In genomic region chr22:38347181-38347943, GRCh38 we compare ENCODE assay signal across 12 cellular contexts. TPM values are rescaled to one million over a fixed set of nuclear protein-coding genes. Genes with fewer than 3 reads are reported as not detected.
A peak's percentile ranks its signal among the peaks of the same experiment; 100 is the strongest.
DNase-seq lines count a peak whose midpoint lies in the region; ATAC-seq and TF ChIP-seq lines count a peak whose summit lies in the region.
"Had no signal": no experiment of that assay in that cellular context is flagged by ENCODE, and none has a peak within 500 bp of the region (broad histone marks: within the 10 kb centered on the region; RNA-seq: fewer than 3 reads in every experiment).

No MANE protein-coding gene starts in this region.

- H3K4me1 ChIP-seq in PC-9 (replicated peaks; ENCODE audit: insufficient read depth) (peaks cover 8% of the 10 kb centered on the region), foreskin keratinocyte (peaks cover 13% of the 10 kb centered on the region), neural progenitor cell (peaks cover 5% of the 10 kb centered on the region)

- no peak overlapping the region for H3K4me3 Mint-ChIP-seq in neural progenitor cell
- H3K4me3 Mint-ChIP-seq: T-helper 1 cell treated with Interleukin-12 subunit alpha and Interleukin-12 subunit beta and Interleukin-4 antibody, amounts not matched to agents 30 μg/mL and 1 μg/mL, for 36 hours had no signal

- intact Hi-C loops in PC-9 (cut with micrococcal nuclease; ENCODE audit: unreplicated experiment) = no loop called here
- intact Hi-C loops in posterior vena cava (cut with DNase I) = no loop called here

- H3K9me3 ChIP-seq in PC-9 (ENCODE audit: insufficient read depth, low read depth) = no peaks in the 10 kb centered on the region
- no peaks in the 10 kb centered on the region for H3K9me3 ChIP-seq in neural progenitor cell (ENCODE audit: low read depth)

- peaks cover 7% of the 10 kb centered on the region for H3K27me3 Mint-ChIP-seq in neural progenitor cell (ENCODE audit: insufficient read depth, low read depth)

- TF ChIP-seq CTCF in PC-9 (conservative IDR thresholded peaks at IDR 0.05) = no peak
- no peak for TF ChIP-seq CTCF in foreskin keratinocyte (conservative IDR thresholded peaks at IDR 0.05)
- no peak for TF ChIP-seq CTCF in neural progenitor cell (IDR thresholded peaks at IDR 0.05)

- H3K36me3 ChIP-seq in PC-9 (ENCODE audit: low read depth) (no peaks in the 10 kb centered on the region), neural progenitor cell (no peaks in the 10 kb centered on the region)

- H3K27me3 ChIP-seq in PC-9 (ENCODE audit: insufficient read depth, low read depth) (no peaks in the 10 kb centered on the region), foreskin keratinocyte (no peaks in the 10 kb centered on the region), neural progenitor cell (no peaks in the 10 kb centered on the region)

- ATAC-seq in foreskin keratinocyte = no peak
- no peak for ATAC-seq in GM21526 (IDR thresholded peaks at IDR 0.05; ENCODE audit: low FRiP score, unreplicated experiment)

- H3K9me3 Mint-ChIP-seq in neural progenitor cell = no peaks in the 10 kb centered on the region
- H3K9me3 Mint-ChIP-seq: CD4-positive, CD25-positive, alpha-beta regulatory T cell; T-helper 1 cell treated with Interleukin-12 subunit alpha and Interleukin-12 subunit beta and Interleukin-4 antibody, amounts not matched to agents 30 μg/mL and 1 μg/mL, for 36 hours had no signal

- H3K9me2 ChIP-seq in PC-9 (ENCODE audit: insufficient read depth) = no peaks in the 10 kb centered on the region

- CTCF ChIA-PET in PC-9 (lab: Charles Lee) = interaction anchor here (0.5 kb wide), 1 partner anchor 85 kb away, joined by 3 read pairs; no protein-coding TSS in a partner anchor

- H3K27ac ChIP-seq in PC-9 = no peak overlapping the region
- H3K27ac ChIP-seq in foreskin keratinocyte = peak overlapping the region; percentile 77
- no peak overlapping the region for H3K27ac ChIP-seq in neural progenitor cell

- H3K4me3 ChIP-seq in PC-9 (no peak overlapping the region), neural progenitor cell (no peak overlapping the region)

- DNase-seq in D341Med (ENCODE audit: low spot score) (peak; percentile 22), PC-9 (no peak), foreskin keratinocyte (no peak), posterior vena cava (ENCODE audit: low spot score) (peak; percentile 68), neural progenitor cell (ENCODE audit: low spot score) (no peak)
- no peak for DNase-seq in activated CD4-positive, alpha-beta T cell treated with anti-CD3 and anti-CD28 coated beads, Interleukin-2, amount 50 U/mL, for 1 hour
- DNase-seq: activated CD4-positive, alpha-beta T cell treated with anti-CD3 and anti-CD28 coated beads for 1 hour; activated gamma-delta T cell; CD4-positive, CD25-positive, alpha-beta regulatory T cell; NCI-H1048 had no signal

- H4K20me1 ChIP-seq in PC-9 (ENCODE audit: insufficient read depth) (no peaks in the 10 kb centered on the region), neural progenitor cell (ENCODE audit: low read depth) (peaks cover 18% of the 10 kb centered on the region)

- H3K9ac ChIP-seq in neural progenitor cell = no peak overlapping the region

- H3K79me2 ChIP-seq in PC-9 (ENCODE audit: low read depth) (no peaks in the 10 kb centered on the region), neural progenitor cell (ENCODE audit: low read depth) (no peaks in the 10 kb centered on the region)

- POLR2A ChIA-PET in PC-9 (lab: Charles Lee; ENCODE audit: unreplicated experiment) = no interaction called here

- H3F3A ChIP-seq in PC-9 (ENCODE audit: insufficient read depth, low read depth) (peaks cover 25% of the 10 kb centered on the region; the same call in 1 of the 2 replicates), neural progenitor cell (ENCODE audit: low read depth) (peaks cover 13% of the 10 kb centered on the region)

- no peak overlapping the region for H3K27ac Mint-ChIP-seq in neural progenitor cell
- H3K27ac Mint-ChIP-seq: CD4-positive, CD25-positive, alpha-beta regulatory T cell; T-helper 1 cell treated with Interleukin-12 subunit alpha and Interleukin-12 subunit beta and Interleukin-4 antibody, amounts not matched to agents 30 μg/mL and 1 μg/mL, for 36 hours had no signal

- BruUV-seq in PC-9 (replicated peaks; lab: Mats Ljungman, UMichigan) = TSS peak; percentile 22

- peaks cover 20% of the 10 kb centered on the region for H3K4me1 Mint-ChIP-seq in neural progenitor cell

- H3K4me2 ChIP-seq in PC-9 = no peak overlapping the region
- no peak overlapping the region for H3K4me2 ChIP-seq in neural progenitor cell

- peaks cover 3% of the 10 kb centered on the region for H3K36me3 Mint-ChIP-seq in neural progenitor cell
- H3K36me3 Mint-ChIP-seq: CD4-positive, CD25-positive, alpha-beta regulatory T cell had no signal

- no peak overlapping the region for H2AFZ ChIP-seq in PC-9
- H2AFZ ChIP-seq in neural progenitor cell (replicated peaks) = no peak overlapping the region

RNA-seq across cellular contexts. Expression of gene CSNK1E, which starts 30.1 kb away (rescaled TPM):
- 331 and 348 TPM in 2 replicates for total RNA-seq in PC-9 (2021)
- 194 and 204 TPM in 2 replicates for total RNA-seq in foreskin keratinocyte
- polyA plus RNA-seq in foreskin keratinocyte = 134 and 153 TPM in 2 replicates
- 10 to 100 TPM; 70.1 to 88.6 TPM for total RNA-seq in posterior vena cava
- 106 and 205 TPM in 2 replicates for total RNA-seq in neural progenitor cell (ENCODE audit: low replicate concordance)

Comparison
In these comparisons a context has a peak if more than half of its experiments do, and no peak if none do; other contexts are left out.
1. DNase-seq: peak in D341Med (single experiment) and posterior vena cava (single experiment); none in PC-9 (0 of 2), foreskin keratinocyte (0 of 2), neural progenitor cell (single experiment) and activated CD4-positive, alpha-beta T cell treated with anti-CD3 and anti-CD28 coated beads, Interleukin-2, amount 50 U/mL, for 1 hour (single experiment).